Comparison of ENCODE assay signal across 9 cellular contexts in the genomic region with DNA sequence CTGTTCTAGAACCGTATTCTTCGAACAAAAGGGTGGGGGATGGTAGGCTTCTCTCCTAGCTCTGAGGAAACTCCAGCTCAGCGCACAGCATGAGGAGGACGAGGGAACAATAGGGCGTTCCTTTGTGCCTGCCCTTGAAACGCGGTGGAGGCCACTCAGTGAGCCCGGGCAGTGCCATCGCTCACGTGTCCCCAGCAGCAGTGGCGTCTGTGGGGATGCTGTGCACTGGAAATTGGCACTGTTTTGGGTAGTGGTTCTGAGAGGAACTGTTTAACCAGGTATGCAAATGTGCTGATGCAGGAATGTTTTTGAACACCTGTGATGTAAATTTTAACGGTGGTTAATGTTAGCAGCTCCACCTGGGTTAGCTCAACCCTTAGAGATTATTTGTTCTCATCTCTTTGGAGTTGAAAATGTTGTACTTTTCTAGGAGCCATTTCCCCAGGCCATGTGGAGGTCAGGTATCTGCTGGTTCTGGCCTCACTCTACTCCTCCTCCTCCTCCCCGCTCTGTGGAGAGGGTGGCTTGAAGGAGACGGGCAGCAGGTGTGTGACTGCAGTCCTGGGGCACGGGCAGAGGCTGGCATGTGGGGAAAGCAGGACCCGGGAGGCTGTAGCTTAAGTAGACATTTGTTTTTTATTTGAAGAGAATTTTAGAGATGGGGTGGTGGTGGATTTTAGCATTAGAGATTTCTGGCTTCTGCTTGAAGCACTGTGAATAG. TPM values are rescaled to one million over a fixed set of nuclear protein-coding genes. Genes with fewer than 3 reads are reported as not detected.
DNase-seq lines count a peak whose midpoint lies in the region; ATAC-seq, FAIRE-seq and TF ChIP-seq lines count a peak whose summit lies in the region.
"Had no signal": no experiment of that assay in that cellular context is flagged by ENCODE, and none has a peak within 500 bp of the region (broad histone marks: within the 10 kb centered on the region; RNA-seq: fewer than 3 reads in every experiment).

No MANE protein-coding gene starts in this region.

- peak; percentile 33 for FAIRE-seq in GM19239 (lab: Jason Lieb, UNC)

- no TSS peak for BruUV-seq in PC-3 (replicated peaks; lab: Mats Ljungman, UMichigan)

- POLR2A ChIA-PET in PC-3 (lab: Charles Lee; ENCODE audit: unreplicated experiment), result no interaction called here

- no peaks in the 10 kb centered on the region for H3K27me3 ChIP-seq in PC-3 (ENCODE audit: low read length)

- H3K9me3 ChIP-seq in PC-3 (ENCODE audit: low read length), result no peaks in the 10 kb centered on the region

- H3K4me3 ChIP-seq in PC-3 (ENCODE audit: low read length), result no peak overlapping the region

- intact Hi-C loops in PC-3 (cut with micrococcal nuclease), result no loop called here

- no peaks in the 10 kb centered on the region for H3K9me2 ChIP-seq in PC-3 (replicated peaks; ENCODE audit: low read length)

- H3K4me2 ChIP-seq in PC-3 (ENCODE audit: low read length), result no peak overlapping the region

- no peak overlapping the region for H3K9ac ChIP-seq in PC-3 (ENCODE audit: low read length)

- DNase-seq in GM19239 (ENCODE audit: insufficient read length, low spot score), result no peak
- peak; percentile 89 for DNase-seq in NCI-H345 treated with DMSO at 0.1 percent for 48 hours (lab: John Stamatoyannopoulos, UW; ENCODE audit: unreplicated experiment)
- peak; percentile 79 for DNase-seq in germinal center (ENCODE audit: low spot score)
- peak; percentile 86 for DNase-seq in retina
- no peak for DNase-seq in PC-3
- DNase-seq in COLO829 (ENCODE audit: low spot score), result no peak
- DNase-seq: activated CD4-positive, alpha-beta memory T cell treated with anti-CD3 and anti-CD28 coated beads for 36 hours; NCI-H446 treated with DMSO at 0.1 percent for 48 hours had no signal

- H3K36me3 ChIP-seq in PC-3 (ENCODE audit: low read depth, low read length), result no peaks in the 10 kb centered on the region; the same call in 1 of the 2 replicates

- no peak for TF ChIP-seq CTCF in PC-3 (conservative IDR thresholded peaks at IDR 0.05; ENCODE audit: low read depth, low read length)

- peaks cover 15% of the 10 kb centered on the region for H3K4me1 ChIP-seq in PC-3 (ENCODE audit: insufficient read depth, low read length)

- H3F3A ChIP-seq in PC-3 (ENCODE audit: low read length, unreplicated experiment), result peaks cover 3% of the 10 kb centered on the region

- ATAC-seq in PC-3 (no peak), GM21576 (IDR thresholded peaks at IDR 0.05; ENCODE audit: unreplicated experiment) (no peak)

- H3K79me2 ChIP-seq in PC-3 (ENCODE audit: low read length), result peaks cover 57% of the 10 kb centered on the region

- no peaks in the 10 kb centered on the region for H4K20me1 ChIP-seq in PC-3 (ENCODE audit: low read length)

- CTCF ChIA-PET in PC-3 (lab: Charles Lee), result no interaction called here

- no peak overlapping the region for H3K27ac ChIP-seq in PC-3 (ENCODE audit: low read length)

- no peak overlapping the region for H2AFZ ChIP-seq in PC-3 (ENCODE audit: low read length)

RNA-seq across cellular contexts. Expression of a gene that starts 48.3 kb away (rescaled TPM):
- 42.8 and 76.3 TPM in 2 replicates for total RNA-seq in PC-3 (2014; rRNA removed)

Comparison
In these comparisons a context has a peak if more than half of its experiments do, and no peak if none do; other contexts are left out.
1. DNase-seq: peak in NCI-H345 treated with DMSO at 0.1 percent for 48 hours (single experiment), germinal center (single experiment) and retina (single experiment); none in GM19239 (single experiment), PC-3 (single experiment) and COLO829 (single experiment).